24 cellular contexts compared by ENCODE assay signal in the genomic region with DNA sequence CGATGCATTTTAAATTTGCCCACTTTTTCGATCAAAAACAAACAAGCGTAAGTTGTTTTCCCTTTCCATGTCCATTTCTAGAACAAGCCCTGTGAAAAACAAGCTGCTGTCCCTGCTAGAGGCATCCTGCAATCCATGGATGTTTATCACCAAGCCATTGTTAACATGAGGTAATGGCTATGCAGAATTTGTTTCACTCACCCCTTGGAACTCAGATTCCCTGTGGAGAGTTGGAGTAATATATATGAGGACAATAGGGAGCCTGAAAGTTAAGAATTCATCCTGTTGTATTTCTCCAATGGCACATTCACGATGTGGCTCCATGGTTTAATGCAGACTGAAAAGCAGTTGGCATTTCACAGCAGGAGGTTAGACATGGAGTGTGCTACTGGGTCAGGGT. TPM values are rescaled to one million over a fixed set of nuclear protein-coding genes. Genes with fewer than 3 reads are reported as not detected.
"Had no signal": no experiment of that assay in that cellular context is flagged by ENCODE, and none has a peak within 500 bp of the region (broad histone marks: within the 10 kb centered on the region; RNA-seq: fewer than 3 reads in every experiment).

No MANE protein-coding gene starts in this region.

- H3K4me1 Mint-ChIP-seq: brain had no signal

- H3K4me2 ChIP-seq: KMS-11 had no signal

- H3K27ac ChIP-seq: KMS-11 had no signal

- H3K36me3 Mint-ChIP-seq: activated CD4-positive, alpha-beta memory T cell treated with anti-CD3 and anti-CD28 coated beads for 36 hours; brain had no signal

- H3K4me3 Mint-ChIP-seq: activated CD4-positive, alpha-beta memory T cell treated with anti-CD3 and anti-CD28 coated beads for 36 hours; activated naive CD4-positive, alpha-beta T cell treated with anti-CD3 and anti-CD28 coated beads for 36 hours; activated naive CD8-positive, alpha-beta T cell; activated T-cell treated with anti-CD3 and anti-CD28 coated beads, Interleukin-2, amount 50 U/mL, for 4 hours; brain; T-helper 1 cell treated with Interleukin-12 subunit alpha and Interleukin-12 subunit beta and Interleukin-4 antibody, amounts not matched to agents 30 μg/mL and 1 μg/mL, for 36 hours had no signal

- DNase-seq: activated CD4-positive, alpha-beta memory T cell treated with anti-CD3 and anti-CD28 coated beads for 36 hours; activated CD4-positive, alpha-beta T cell treated with anti-CD3 and anti-CD28 coated beads for 48 hours; activated CD4-positive, CD25-positive, alpha-beta regulatory T cell treated with anti-CD3 and anti-CD28 coated beads, Interleukin-2, amount 50 U/mL, for 72 hours; activated CD8-positive, alpha-beta memory T cell treated with anti-CD3 and anti-CD28 coated beads for 24 hours; activated gamma-delta T cell; activated naive CD4-positive, alpha-beta T cell treated with anti-CD3 and anti-CD28 coated beads for 36 hours; activated T-cell treated with anti-CD3 and anti-CD28 coated beads, Interleukin-2, amount 50 U/mL, for 4 hours; amygdala; MV-4-11; NCI-H1092 treated with DMSO at 0.1 percent for 48 hours; NCI-H1436 treated with DMSO at 0.1 percent for 48 hours; NCI-H187 treated with DMSO at 0.1 percent for 48 hours; NCI-H2081 treated with DMSO at 0.1 percent for 48 hours; NCI-H2171 treated with DMSO at 0.1 percent for 48 hours; NCI-H226; NCI-H510A treated with DMSO at 0.1 percent for 48 hours; PC-3; SHP77 treated with DMSO at 0.1 percent for 48 hours had no signal

- H3K27me3 Mint-ChIP-seq: activated CD4-positive, alpha-beta memory T cell treated with anti-CD3 and anti-CD28 coated beads for 36 hours; activated naive CD8-positive, alpha-beta T cell; central memory CD8-positive, alpha-beta T cell had no signal

- H3K9me3 Mint-ChIP-seq: activated CD4-positive, alpha-beta memory T cell treated with anti-CD3 and anti-CD28 coated beads for 36 hours; activated naive CD4-positive, alpha-beta T cell treated with anti-CD3 and anti-CD28 coated beads for 36 hours; activated T-cell treated with anti-CD3 and anti-CD28 coated beads, Interleukin-2, amount 50 U/mL, for 4 hours; central memory CD8-positive, alpha-beta T cell; T-helper 1 cell treated with Interleukin-12 subunit alpha and Interleukin-12 subunit beta and Interleukin-4 antibody, amounts not matched to agents 30 μg/mL and 1 μg/mL, for 36 hours had no signal

- H3K9ac ChIP-seq: KMS-11 had no signal

- ATAC-seq: activated T-cell treated with anti-CD3 and anti-CD28 coated beads, Interleukin-2, amount 50 U/mL, for 4 hours; PC-3 had no signal

- H3K27ac Mint-ChIP-seq: activated CD4-positive, alpha-beta memory T cell treated with anti-CD3 and anti-CD28 coated beads for 36 hours; activated naive CD4-positive, alpha-beta T cell treated with anti-CD3 and anti-CD28 coated beads for 36 hours; activated naive CD8-positive, alpha-beta T cell; T-helper 1 cell treated with Interleukin-12 subunit alpha and Interleukin-12 subunit beta and Interleukin-4 antibody, amounts not matched to agents 30 μg/mL and 1 μg/mL, for 36 hours had no signal

RNA-seq across cellular contexts. Expression of a gene that starts 32.3 kb away (rescaled TPM):
- total RNA-seq: MCF 10A, PC-3 had no signal
